ENCODE assay signal across 12 cellular contexts in the genomic region with DNA sequence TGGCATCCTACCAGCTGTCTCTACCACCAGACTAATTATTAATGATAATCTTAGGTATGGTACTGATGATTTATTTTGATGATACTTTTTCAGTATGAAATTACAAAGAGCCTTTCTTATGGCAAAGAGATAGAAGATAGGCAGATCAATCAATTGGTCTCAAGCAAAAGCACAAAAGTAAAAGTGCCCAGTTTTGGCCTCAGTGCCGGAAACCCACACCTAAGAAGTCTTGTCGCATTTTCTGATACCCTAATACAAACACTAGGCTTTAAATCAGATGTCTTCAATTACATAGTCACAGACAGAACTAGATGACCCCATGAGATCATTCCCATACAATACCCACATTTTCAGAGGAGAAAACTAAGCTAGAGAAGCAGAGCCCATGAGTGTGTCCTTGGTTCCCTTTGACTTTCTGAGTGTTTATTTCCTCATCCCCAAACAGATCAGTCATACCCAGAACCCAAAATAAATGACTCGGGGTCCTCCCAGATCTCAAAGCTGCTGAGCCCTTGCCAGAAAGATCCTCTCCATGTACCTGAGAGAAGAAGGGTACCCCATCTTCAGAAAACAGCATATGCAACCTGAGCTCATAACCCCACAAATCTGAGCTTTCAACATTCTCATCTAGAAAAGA. TPM values are rescaled to one million over a fixed set of nuclear protein-coding genes. Genes with fewer than 3 reads are reported as not detected.
A peak's percentile ranks its signal among the peaks of the same experiment; 100 is the strongest.
DNase-seq lines count a peak whose midpoint lies in the region; ATAC-seq and TF ChIP-seq lines count a peak whose summit lies in the region.
"Had no signal": no experiment of that assay in that cellular context is flagged by ENCODE, and none has a peak within 500 bp of the region (broad histone marks: within the 10 kb centered on the region; RNA-seq: fewer than 3 reads in every experiment).

No MANE protein-coding gene starts in this region.

- peak overlapping the region; percentile 19 for H2AK5ac ChIP-seq in mesenchymal stem cell (ENCODE audit: low read length, severe bottlenecking)

- WGBS in heart left ventricle, 4 donors, result 60 to 68% (median 67%) methylated on average over 3 of the region's 3 CpGs
- WGBS in mesenchymal stem cell, result 93% methylated on average over 3 of the region's 3 CpGs
- WGBS in testis, 2 donors, result 77 to 80% methylated on average over 3 of the region's 3 CpGs

- H3K36me3 Mint-ChIP-seq in activated CD4-positive, alpha-beta memory T cell treated with anti-CD3 and anti-CD28 coated beads, Interleukin-2, amount 10 ng/mL, durations not matched to agents 7 days and 5 days (ENCODE audit: low read depth), result peaks cover 88% of the 10 kb centered on the region
- peaks cover 46% of the 10 kb centered on the region for H3K36me3 Mint-ChIP-seq in type B pancreatic cell

- H3K27ac ChIP-seq in heart left ventricle (peak overlapping the region in 8 of 12 donors; percentile 1 to 94 (median 16)), mesenchymal stem cell (ENCODE audit: low read length, poor library complexity, severe bottlenecking) (no peak overlapping the region), testis (no peak overlapping the region)
- H3K27ac ChIP-seq: cardiac muscle cell had no signal

- H2BK5ac ChIP-seq in mesenchymal stem cell (ENCODE audit: low read depth, low read length, poor library complexity, severe bottlenecking), result no peak overlapping the region

- H3K27me3 ChIP-seq in heart left ventricle, result no peaks in the 10 kb centered on the region
- H3K27me3 ChIP-seq in mesenchymal stem cell (ENCODE audit: control insufficient read depth in 1 of 2, insufficient read depth in 1 of 2, low read length in 2 of 2), result no peaks in the 10 kb centered on the region
- no peaks in the 10 kb centered on the region for H3K27me3 ChIP-seq in testis

- no peak overlapping the region for H2BK120ac ChIP-seq in mesenchymal stem cell (ENCODE audit: low read depth, low read length)

- ATAC-seq in heart left ventricle, result no peak
- ATAC-seq in Right ventricle myocardium superior (ENCODE audit: poor library complexity), result no peak
- ATAC-seq in left colon, result no peak
- ATAC-seq: left lobe of liver had no signal

- no peaks in the 10 kb centered on the region for H3K9me3 Mint-ChIP-seq in activated CD4-positive, alpha-beta memory T cell treated with anti-CD3 and anti-CD28 coated beads, Interleukin-2, amount 10 ng/mL, durations not matched to agents 7 days and 5 days
- H3K9me3 Mint-ChIP-seq in type B pancreatic cell, result no peaks in the 10 kb centered on the region
- H3K9me3 Mint-ChIP-seq: HFFc6 had no signal

- H4K8ac ChIP-seq in mesenchymal stem cell (ENCODE audit: low read length), result no peak overlapping the region

- H2BK12ac ChIP-seq in mesenchymal stem cell (ENCODE audit: low read length in 2 of 2), result no peak overlapping the region

- H3K36me3 ChIP-seq in heart left ventricle (peaks cover 0 to 56% (median 25%) of the 10 kb centered on the region in 9 donors), mesenchymal stem cell (ENCODE audit: control insufficient read depth in 1 of 2, insufficient read depth in 2 of 2, low read depth in 1 of 2, low read length in 2 of 2) (peaks cover 13 to 52% of the 10 kb centered on the region in 2 experiments), testis (ENCODE audit: low read depth, missing control alignments) (no peaks in the 10 kb centered on the region)
- H3K36me3 ChIP-seq: cardiac muscle cell had no signal

- POLR2A ChIA-PET in activated CD4-positive, alpha-beta memory T cell treated with anti-CD3 and anti-CD28 coated beads, Interleukin-2, amount 10 ng/mL, durations not matched to agents 7 days and 5 days (lab: Charles Lee), result interaction anchor here (0.6 to 2.3 kb wide), 4 partner anchors 8 to 77 kb away, joined by 3 to 7 read pairs (median 6); a partner anchor contains a TSS

- no peak overlapping the region for H4K91ac ChIP-seq in mesenchymal stem cell (ENCODE audit: low read length)

- H3K4me3 ChIP-seq in heart left ventricle (peak overlapping the region in 9 of 12 donors; percentile 4 to 98 (median 93)), mesenchymal stem cell (ENCODE audit: insufficient read depth in 1 of 2, low read depth in 1 of 2, low read length in 2 of 2) (no peak overlapping the region), testis (no peak overlapping the region)
- H3K4me3 ChIP-seq: cardiac muscle cell had no signal

- H3K23ac ChIP-seq in mesenchymal stem cell (ENCODE audit: low read length in 2 of 2), result no peak overlapping the region

- H3K9me3 ChIP-seq in heart left ventricle (no peaks in the 10 kb centered on the region), mesenchymal stem cell (ENCODE audit: control insufficient read depth, low read length) (no peaks in the 10 kb centered on the region), testis (no peaks in the 10 kb centered on the region)

- CTCF ChIA-PET in activated CD4-positive, alpha-beta memory T cell treated with anti-CD3 and anti-CD28 coated beads, Interleukin-2, amount 10 ng/mL, durations not matched to agents 7 days and 5 days (lab: Charles Lee), result interaction anchor here (0.6 to 3.5 kb wide), 8 partner anchors 19 to 323 kb away, joined by 3 to 19 read pairs (median 4); a partner anchor contains a TSS

- H2BK15ac ChIP-seq in mesenchymal stem cell (ENCODE audit: low read depth, poor library complexity, severe bottlenecking), result no peak overlapping the region

- TF ChIP-seq POLR2A in heart left ventricle (IDR thresholded peaks at IDR 0.05) (no peak), testis (IDR thresholded peaks at IDR 0.05) (no peak)

- H3K27me3 Mint-ChIP-seq in activated CD4-positive, alpha-beta memory T cell treated with anti-CD3 and anti-CD28 coated beads, Interleukin-2, amount 10 ng/mL, durations not matched to agents 7 days and 5 days, result no peaks in the 10 kb centered on the region
- H3K27me3 Mint-ChIP-seq in type B pancreatic cell, result no peaks in the 10 kb centered on the region

- no peak overlapping the region for H3K14ac ChIP-seq in mesenchymal stem cell (ENCODE audit: low read length in 2 of 2)

- no peak overlapping the region for H2AFZ ChIP-seq in mesenchymal stem cell (ENCODE audit: low read depth, low read length)

- H3K27ac Mint-ChIP-seq in activated CD4-positive, alpha-beta memory T cell treated with anti-CD3 and anti-CD28 coated beads, Interleukin-2, amount 10 ng/mL, durations not matched to agents 7 days and 5 days, result peak overlapping the region; percentile 58
- peak overlapping the region; percentile 15 for H3K27ac Mint-ChIP-seq in type B pancreatic cell
- H3K27ac Mint-ChIP-seq: HFFc6 had no signal

- DNase-seq in heart left ventricle (no peak), Right ventricle myocardium superior (no peak), mesenchymal stem cell (no peak), type B pancreatic cell (ENCODE audit: extremely low spot score, unreplicated experiment) (no peak), testis (no peak), left colon (no peak), SKM-1 treated with dmso at 0.1 percent for 144 hours (lab: John Stamatoyannopoulos, UW; ENCODE audit: unreplicated experiment) (no peak)
- no peak for DNase-seq in activated CD4-positive, alpha-beta memory T cell treated with anti-CD3 and anti-CD28 coated beads, Interleukin-2, amount 10 ng/mL, durations not matched to agents 7 days and 5 days
- DNase-seq: HFFc6, NCI-H510A treated with DMSO at 0.1 percent for 48 hours had no signal

- no peak overlapping the region for H3K9ac ChIP-seq in mesenchymal stem cell (ENCODE audit: low read length)

- peaks cover 94% of the 10 kb centered on the region for H3K4me1 Mint-ChIP-seq in activated CD4-positive, alpha-beta memory T cell treated with anti-CD3 and anti-CD28 coated beads, Interleukin-2, amount 10 ng/mL, durations not matched to agents 7 days and 5 days
- H3K4me1 Mint-ChIP-seq in type B pancreatic cell (ENCODE audit: unreplicated experiment), result peaks cover 52% of the 10 kb centered on the region

- H3K4ac ChIP-seq in mesenchymal stem cell (ENCODE audit: low read depth in 1 of 2, low read length in 2 of 2), result no peak overlapping the region

- H3K4me3 Mint-ChIP-seq in activated CD4-positive, alpha-beta memory T cell treated with anti-CD3 and anti-CD28 coated beads, Interleukin-2, amount 10 ng/mL, durations not matched to agents 7 days and 5 days, result peak overlapping the region; percentile 70
- H3K4me3 Mint-ChIP-seq in type B pancreatic cell, result peak overlapping the region; percentile 34
- H3K4me3 Mint-ChIP-seq: HFFc6 had no signal

- H3K4me1 ChIP-seq in heart left ventricle, result peaks cover 0 to 100% (median 46%) of the 10 kb centered on the region in 12 donors
- H3K4me1 ChIP-seq in mesenchymal stem cell (ENCODE audit: control insufficient read depth, insufficient read depth, low read depth, low read length), result peaks cover 14% of the 10 kb centered on the region
- H3K4me1 ChIP-seq in testis, result peaks cover 4% of the 10 kb centered on the region

- no peak overlapping the region for H3K4me2 ChIP-seq in mesenchymal stem cell (ENCODE audit: low read length, poor library complexity, severe bottlenecking)

- TF ChIP-seq CTCF in heart left ventricle (IDR thresholded peaks at IDR 0.05) (no peak), type B pancreatic cell (conservative IDR thresholded peaks at IDR 0.05) (no peak), testis (IDR thresholded peaks at IDR 0.05) (no peak)

- no peak overlapping the region for H3K18ac ChIP-seq in mesenchymal stem cell (ENCODE audit: low read depth in 1 of 2, low read length in 2 of 2)

- peaks cover 40% of the 10 kb centered on the region for H3K79me1 ChIP-seq in mesenchymal stem cell (replicated peaks; ENCODE audit: low read length, poor library complexity, severe bottlenecking)

- intact Hi-C loops in heart left ventricle (cut with DNase I) (loop anchor here in 4 of 10 donors (5.0 to 10.0 kb wide), 4 partner anchors 74 to 93 kb away; no protein-coding TSS in a partner anchor), Right ventricle myocardium superior (cut with DNase I) (loop anchor here (5.0 kb wide), 1 partner anchor 79 kb away; no protein-coding TSS in a partner anchor), testis (cut with DNase I; ENCODE audit: low total_unique reads) (loop anchor here (10.0 kb wide), 1 partner anchor 87 kb away; no protein-coding TSS in a partner anchor), left colon (cut with DNase I, micrococcal nuclease) (loop anchor here in 1 of 2 donors (10.0 kb wide), 1 partner anchor 93 kb away; no protein-coding TSS in a partner anchor)

RNA-seq across cellular contexts. Expression of a gene that starts 7.7 kb away (rescaled TPM):
- 10 to 100 TPM; 11.2 to 33.7 (median 17.8) TPM for total RNA-seq in heart left ventricle
- polyA plus RNA-seq in heart left ventricle, result 10 to 100 TPM in 1 of 2 donors, 1 to 10 TPM in 1; 6.2 to 11.9 TPM
- 21.2 TPM for total RNA-seq in Right ventricle myocardium superior
- total RNA-seq in activated CD4-positive, alpha-beta memory T cell treated with anti-CD3 and anti-CD28 coated beads, Interleukin-2, amount 10 ng/mL, durations not matched to agents 7 days and 5 days, result 10 to 100 TPM; 43.6 to 44.4 TPM
- 8.1 TPM for polyA plus RNA-seq in mesenchymal stem cell (2013, experiment 1 of 2)
- polyA plus RNA-seq in mesenchymal stem cell (2013, experiment 2 of 2), result 8.0 TPM
- total RNA-seq in type B pancreatic cell (ENCODE audit: low replicate concordance), result 24.5 and 31.4 TPM in 2 replicates
- 10 to 100 TPM; 13.5 to 18.0 TPM for total RNA-seq in testis
- 11.4 TPM for polyA plus RNA-seq in testis (ENCODE audit: insufficient read depth, low read depth, low replicate concordance)
- 10 to 100 TPM in 1 of 2 donors, 1 to 10 TPM in 1; 9.7 to 20.9 TPM for total RNA-seq in left colon

Comparison
In these comparisons a context has a peak if more than half of its experiments do, and no peak if none do; other contexts are left out.
1. H3K27ac ChIP-seq: peak in heart left ventricle (8 of 12); none in mesenchymal stem cell (single experiment) and testis (0 of 2).
2. H3K4me3 ChIP-seq: peak in heart left ventricle (9 of 12); none in mesenchymal stem cell (0 of 2) and testis (0 of 2).